ENCODE assay signal across 18 cellular contexts in genomic region chr1:111290640-111291039, GRCh38. TPM values are rescaled to one million over a fixed set of nuclear protein-coding genes. Genes with fewer than 3 reads are reported as not detected.
DNase-seq lines count a peak whose midpoint lies in the region; FAIRE-seq and TF ChIP-seq lines count a peak whose summit lies in the region.
"Had no signal": no experiment of that assay in that cellular context is flagged by ENCODE, and none has a peak within 500 bp of the region (broad histone marks: within the 10 kb centered on the region; RNA-seq: fewer than 3 reads in every experiment).

CHIA (plus strand) TSS chr1:111290851; CDS start chr1:111310468, 19,617 bp downstream.

- H2BK12ac ChIP-seq in mesenchymal stem cell (ENCODE audit: low read length in 2 of 2): no peak within 1 kb of the TSS

- no peak within 1 kb of the TSS for H3K14ac ChIP-seq in mesenchymal stem cell (ENCODE audit: low read length in 2 of 2)

- H2AFZ ChIP-seq in mesenchymal stem cell (ENCODE audit: low read depth, low read length): no peak within 1 kb of the TSS

- H3K23ac ChIP-seq in mesenchymal stem cell (ENCODE audit: low read length in 2 of 2): no peak within 1 kb of the TSS

- H2BK15ac ChIP-seq in mesenchymal stem cell (ENCODE audit: low read depth, poor library complexity, severe bottlenecking): no peak within 1 kb of the TSS

- no peak within 1 kb of the TSS for H4K91ac ChIP-seq in mesenchymal stem cell (ENCODE audit: low read length)

- no peak within 1 kb of the TSS for H2BK5ac ChIP-seq in mesenchymal stem cell (ENCODE audit: low read depth, low read length, poor library complexity, severe bottlenecking)

- no peak within 1 kb of the TSS for H3K4me3 ChIP-seq in choroid plexus epithelial cell (ENCODE audit: low read depth, low read length)
- no peak within 1 kb of the TSS for H3K4me3 ChIP-seq in mesenchymal stem cell (ENCODE audit: insufficient read depth in 1 of 2, low read depth in 1 of 2, low read length in 2 of 2)
- H3K4me3 ChIP-seq: GM12878, uterus had no signal

- no peak within 1 kb of the TSS for H3K18ac ChIP-seq in mesenchymal stem cell (ENCODE audit: low read depth in 1 of 2, low read length in 2 of 2)

- H3K9ac ChIP-seq in mesenchymal stem cell (ENCODE audit: low read length): no peak within 1 kb of the TSS

- no peak within 1 kb of the TSS for H3K4ac ChIP-seq in mesenchymal stem cell (ENCODE audit: low read depth in 1 of 2, low read length in 2 of 2)

- H3K36me3 ChIP-seq in mesenchymal stem cell (ENCODE audit: control insufficient read depth in 1 of 2, insufficient read depth in 2 of 2, low read depth in 1 of 2, low read length in 2 of 2): no peaks in the 10 kb centered on the region
- H3K36me3 ChIP-seq: uterus had no signal

- WGBS in mesenchymal stem cell: 89% methylated on average over 1 of the region's 6 CpGs

- in situ Hi-C loops in Caki2 (cut with HindIII; ENCODE audit: low pct_unique_long_range_greater_than_20kb, low sequenced_read_pairs): no loop called here

- H2BK120ac ChIP-seq in mesenchymal stem cell (ENCODE audit: low read depth, low read length): no peak within 1 kb of the TSS

- no peak within 1 kb of the TSS for H4K8ac ChIP-seq in mesenchymal stem cell (ENCODE audit: low read length)

- no peak within 1 kb of the TSS for H3K27ac ChIP-seq in mesenchymal stem cell (ENCODE audit: low read length, poor library complexity, severe bottlenecking)
- H3K27ac ChIP-seq: uterus had no signal

- no peak for FAIRE-seq in GM19239 (lab: Jason Lieb, UNC)
- FAIRE-seq: GM12878 had no signal

- no peak for TF ChIP-seq CTCF in choroid plexus epithelial cell (conservative IDR thresholded peaks at IDR 0.05; ENCODE audit: low read depth, low read length)

- H3K4me1 ChIP-seq in mesenchymal stem cell (ENCODE audit: control insufficient read depth, insufficient read depth, low read depth, low read length): no peaks in the 10 kb centered on the region
- H3K4me1 ChIP-seq: uterus had no signal

- H3K27me3 ChIP-seq in mesenchymal stem cell (ENCODE audit: control insufficient read depth in 1 of 2, insufficient read depth in 1 of 2, low read length in 2 of 2): peaks cover 0 to 4% of the 10 kb centered on the region in 2 experiments
- H3K27me3 ChIP-seq: uterus had no signal

- DNase-seq in Caki2 (ENCODE audit: low read depth) (peak; percentile 1), M059J (ENCODE audit: low read depth) (peak; percentile 73), NCI-H446 treated with DMSO at 0.1 percent for 48 hours (lab: John Stamatoyannopoulos, UW) (peak; percentile 86), choroid plexus epithelial cell (ENCODE audit: low read depth) (peak; percentile 36), SW480 (ENCODE audit: low spot score) (no peak), mesenchymal stem cell (no peak), GM19239 (ENCODE audit: insufficient read length, low spot score) (no peak)
- no peak for DNase-seq in activated CD8-positive, alpha-beta memory T cell treated with anti-CD3 and anti-CD28 coated beads, Interleukin-2, amount 50 U/mL, for 4 hours
- DNase-seq: activated CD8-positive, alpha-beta memory T cell treated with anti-CD3 and anti-CD28 coated beads, Interleukin-2, amount 10 ng/mL, durations not matched to agents 7 days and 5 days; activated naive CD4-positive, alpha-beta T cell treated with anti-CD3 and anti-CD28 coated beads, Interleukin-2, amount 50 U/mL, for 16 hours; cerebellar nuclear complex; KG1; naive thymus-derived CD8-positive, alpha-beta T cell; NK-92 treated with Interleukin-12 subunit alpha and Interleukin-12 subunit beta, amount 100 ng/mL, for 24 hours; stimulated activated CD4-positive, alpha-beta T cell treated with anti-CD3 and anti-CD28 coated beads, Interleukin-4, amount 100 ng/mL, for 4 hours; uterus had no signal

- H3K79me1 ChIP-seq in mesenchymal stem cell (replicated peaks; ENCODE audit: low read length, poor library complexity, severe bottlenecking): no peaks in the 10 kb centered on the region

- no peak within 1 kb of the TSS for H2AK5ac ChIP-seq in mesenchymal stem cell (ENCODE audit: low read length, severe bottlenecking)

- no peaks in the 10 kb centered on the region for H3K9me3 ChIP-seq in mesenchymal stem cell (ENCODE audit: control insufficient read depth, low read length)
- H3K9me3 ChIP-seq: uterus had no signal

- no peak within 1 kb of the TSS for H3K4me2 ChIP-seq in mesenchymal stem cell (ENCODE audit: low read length, poor library complexity, severe bottlenecking)

RNA-seq across cellular contexts. Expression of gene CHIA, which starts in this region (rescaled TPM):
- total RNA-seq in Caki2 (2014; rRNA removed; shearing (Covaris generic); ENCODE audit: low replicate concordance): not detected in 2 replicates
- not detected in 2 replicates for total RNA-seq in M059J (2014; rRNA removed; shearing (Covaris generic))
- not detected for polyA plus RNA-seq in mesenchymal stem cell (2013, experiment 1 of 2)
- polyA plus RNA-seq in mesenchymal stem cell (2013, experiment 2 of 2): not detected
- total RNA-seq: activated CD8-positive, alpha-beta memory T cell treated with anti-CD3 and anti-CD28 coated beads, Interleukin-2, amount 10 ng/mL, durations not matched to agents 7 days and 5 days; GM12878; kidney epithelial cell; naive thymus-derived CD8-positive, alpha-beta T cell had no signal
- polyA plus RNA-seq: naive thymus-derived CD8-positive, alpha-beta T cell had no signal

Comparison
In these comparisons a context has a peak if more than half of its experiments do, and no peak if none do; other contexts are left out.
1. Peak in DNase-seq in Caki2; RNA of the gene not detected or under 1 TPM.
2. Peak in DNase-seq in M059J; RNA of the gene not detected or under 1 TPM.
3. DNase-seq: peak in NCI-H446 treated with DMSO at 0.1 percent for 48 hours (single experiment) and choroid plexus epithelial cell (single experiment); none in SW480 (single experiment), mesenchymal stem cell (single experiment), GM19239 (single experiment) and activated CD8-positive, alpha-beta memory T cell treated with anti-CD3 and anti-CD28 coated beads, Interleukin-2, amount 50 U/mL, for 4 hours (single experiment).